ENCODE assay signal across 1 cellular context in genomic region chr7:27739914-27740448, GRCh38.
TF ChIP-seq lines count a peak whose summit lies in the region.

TSS of gene TAX1BP1 (plus strand) at chr7:27740162. CDS start at chr7:27748525, 8,363 bp downstream.

TF ChIP-seq in HepG2, 621 proteins besides CTCF, POLR2A, EP300 and RAD21 (continued from another document and continues in another):
- TF ChIP-seq HOMEZ (CRISPR knock-in tag; IDR thresholded peaks at IDR 0.05; ENCODE audit: low read depth) (no peak; the same call in 1 of the 2 replicates), POLR2AphosphoS2 (IDR thresholded peaks at IDR 0.05; ENCODE audit: low read depth, low read length) (no peak), ZMYM2 (CRISPR knock-in tag; IDR thresholded peaks at IDR 0.05) (no peak; the same call in 1 of the 2 replicates), NFE2L1 (CRISPR knock-in tag; IDR thresholded peaks at IDR 0.05; ENCODE audit: borderline replicate concordance) (no peak), SKI (IDR thresholded peaks at IDR 0.05; ENCODE audit: partially characterized antibody) (peak; percentile 47), KLF12 (CRISPR knock-in tag; IDR thresholded peaks at IDR 0.05; ENCODE audit: borderline replicate concordance) (peak; percentile 81; the same call in 1 of the 2 replicates), SNAI1 (CRISPR knock-in tag; IDR thresholded peaks at IDR 0.05; ENCODE audit: borderline replicate concordance) (no peak), CHD4 (IDR thresholded peaks at IDR 0.05; ENCODE audit: borderline replicate concordance, low read length) (no peak), FOXK2 (IDR thresholded peaks at IDR 0.05) (no peak), SNAPC4 (CRISPR knock-in tag; IDR thresholded peaks at IDR 0.05) (no peak), ZNF44 (CRISPR knock-in tag; IDR thresholded peaks at IDR 0.05) (no peak), ZNF766 (CRISPR knock-in tag; IDR thresholded peaks at IDR 0.05; ENCODE audit: borderline replicate concordance) (peak; percentile 64; the same call in 1 of the 2 replicates), ZNF792 (CRISPR knock-in tag; IDR thresholded peaks at IDR 0.05) (no peak), ZSCAN5A (CRISPR knock-in tag; IDR thresholded peaks at IDR 0.05; ENCODE audit: borderline replicate concordance) (no peak), ARNTL (CRISPR knock-in tag; IDR thresholded peaks at IDR 0.05) (no peak), PPARG (CRISPR knock-in tag; conservative IDR thresholded peaks at IDR 0.05) (no peak), ZNF790 (CRISPR knock-in tag; IDR thresholded peaks at IDR 0.05; ENCODE audit: borderline replicate concordance) (no peak), SP1 (IDR thresholded peaks at IDR 0.05) (no peak), SP1 (CRISPR knock-in tag; IDR thresholded peaks at IDR 0.05) (peak; percentile 73; the same call in 1 of the 2 replicates), WIZ (CRISPR knock-in tag; IDR thresholded peaks at IDR 0.05) (no peak), MED13 (CRISPR knock-in tag; IDR thresholded peaks at IDR 0.05) (peak; percentile 59; the same call in 1 of the 2 replicates), HMG20A (CRISPR knock-in tag; IDR thresholded peaks at IDR 0.05; ENCODE audit: borderline replicate concordance) (no peak), ZNF577 (CRISPR knock-in tag; IDR thresholded peaks at IDR 0.05; ENCODE audit: borderline replicate concordance, low read depth) (no peak), ZBTB25 (CRISPR knock-in tag; IDR thresholded peaks at IDR 0.05) (peak; percentile 68; the same call in 1 of the 2 replicates), E2F5 (CRISPR knock-in tag; conservative IDR thresholded peaks at IDR 0.05) (no peak), FOXP1 (IDR thresholded peaks at IDR 0.05) (no peak), FOXP1 (CRISPR knock-in tag; IDR thresholded peaks at IDR 0.05) (no peak), RNF219 (CRISPR knock-in tag; IDR thresholded peaks at IDR 0.05) (no peak), ZNF367 (CRISPR knock-in tag; IDR thresholded peaks at IDR 0.05; ENCODE audit: borderline replicate concordance) (peak; percentile 74; the same call in 1 of the 2 replicates), NAIF1 (CRISPR knock-in tag; IDR thresholded peaks at IDR 0.05; ENCODE audit: borderline replicate concordance) (peak; percentile 32; the same call in 1 of the 2 replicates), ZBTB14 (CRISPR knock-in tag; IDR thresholded peaks at IDR 0.05) (peak; percentile 55), ZNF205 (CRISPR knock-in tag; IDR thresholded peaks at IDR 0.05) (no peak), HDAC2 (CRISPR knock-in tag; IDR thresholded peaks at IDR 0.05) (no peak), NFKBIZ (CRISPR knock-in tag; IDR thresholded peaks at IDR 0.05) (no peak), RCOR2 (CRISPR knock-in tag; IDR thresholded peaks at IDR 0.05) (no peak), LRRFIP1 (CRISPR knock-in tag; conservative IDR thresholded peaks at IDR 0.05) (no peak), KAT2B (IDR thresholded peaks at IDR 0.05; ENCODE audit: borderline replicate concordance, low read depth, low read length) (no peak), SP2 (CRISPR knock-in tag; IDR thresholded peaks at IDR 0.05) (peak; percentile 76), ZNF615 (CRISPR knock-in tag; IDR thresholded peaks at IDR 0.05; ENCODE audit: borderline replicate concordance) (no peak), ZSCAN12 (CRISPR knock-in tag; IDR thresholded peaks at IDR 0.05) (0 out of 2 replicates have a peak, but pooled peaks have one; percentile 33), ZFP91 (CRISPR knock-in tag; IDR thresholded peaks at IDR 0.05; ENCODE audit: borderline replicate concordance) (peak; percentile 80; the same call in 1 of the 2 replicates), PREB (CRISPR knock-in tag; IDR thresholded peaks at IDR 0.05) (0 out of 2 replicates have a peak, but pooled peaks have one; percentile 49)
